Comparison of ENCODE assay signal across 18 cellular contexts in the genomic region with DNA sequence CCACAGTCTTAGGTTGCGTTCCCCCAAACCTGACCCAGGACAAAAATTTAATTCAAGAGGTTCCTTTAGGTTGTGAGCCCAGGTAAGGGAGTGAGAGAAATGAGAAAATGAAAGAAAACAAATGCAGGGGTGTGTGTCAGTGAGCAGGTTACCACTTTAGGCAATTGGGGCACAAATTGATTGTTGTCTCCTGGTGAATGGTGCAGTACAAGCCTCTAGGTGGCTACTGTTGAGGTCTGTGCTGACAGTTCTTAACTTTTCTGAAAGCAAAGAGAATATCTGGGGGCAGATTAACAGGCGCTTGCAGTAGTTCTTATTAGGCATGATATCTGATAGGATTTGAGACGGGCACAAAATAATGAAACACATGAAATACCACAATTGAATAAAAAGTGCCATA.
A peak's percentile ranks its signal among the peaks of the same experiment; 100 is the strongest.
DNase-seq lines count a peak whose midpoint lies in the region; ATAC-seq, FAIRE-seq and TF ChIP-seq lines count a peak whose summit lies in the region.
"Had no signal": no experiment of that assay in that cellular context is flagged by ENCODE, and none has a peak within 500 bp of the region (broad histone marks: within the 10 kb centered on the region; RNA-seq: fewer than 3 reads in every experiment).

No MANE protein-coding gene starts in this region.

- H3K36me3 Mint-ChIP-seq in stimulated activated naive B cell treated with anti-CD40 and anti-IgM and Interleukin-4, amounts not matched to agents 10 μg/mL and 1 μg/mL and 100 μg/mL, for 72 hours, result no peaks in the 10 kb centered on the region
- H3K36me3 Mint-ChIP-seq: CD8-positive, alpha-beta memory T cell had no signal

- BruUV-seq in HepG2 (replicated peaks; lab: Mats Ljungman, UMichigan), result no TSS peak

- H3K4ac ChIP-seq in H1 (replicated peaks; ENCODE audit: insufficient read length, low read depth, low read length), result no peak overlapping the region

- H3K18ac ChIP-seq in H1 (ENCODE audit: extremely low read depth, low read length), result no peak overlapping the region

- H2BK120ac ChIP-seq in H1 (replicated peaks; ENCODE audit: low read depth, low read length), result no peak overlapping the region

- no peak for FAIRE-seq in HepG2 (lab: Jason Lieb, UNC)
- no peak for FAIRE-seq in H1 (lab: Jason Lieb, UNC)
- FAIRE-seq: GM18507, H54 had no signal

- POLR2A ChIA-PET in HepG2 (lab: Yijun Ruan, JAX), result no interaction called here
- POLR2A ChIA-PET in H1 (lab: Charles Lee; ENCODE audit: partially characterized antibody), result no interaction called here

- H3K23ac ChIP-seq in H1 (ENCODE audit: insufficient read length), result no peak overlapping the region

- no peak overlapping the region for H2BK20ac ChIP-seq in H1 (ENCODE audit: low read length)

- no peaks in the 10 kb centered on the region for H3K9me3 ChIP-seq in HepG2 (ENCODE audit: low read length)
- no peaks in the 10 kb centered on the region for H3K9me3 ChIP-seq in right lobe of liver
- H3K9me3 ChIP-seq in H1 (ENCODE audit: insufficient read depth in 2 of 2, low read depth in 1 of 2, low read length in 1 of 2), result no peaks in the 10 kb centered on the region
- H3K9me3 ChIP-seq: BLaER1, Caco-2 had no signal

- H3K4me3 Mint-ChIP-seq in stimulated activated naive B cell treated with anti-CD40 and anti-IgM and Interleukin-4, amounts not matched to agents 10 μg/mL and 1 μg/mL and 100 μg/mL, for 72 hours, result no peak overlapping the region
- H3K4me3 Mint-ChIP-seq: CD8-positive, alpha-beta memory T cell had no signal

- H3K4me1 Mint-ChIP-seq in stimulated activated naive B cell treated with anti-CD40 and anti-IgM and Interleukin-4, amounts not matched to agents 10 μg/mL and 1 μg/mL and 100 μg/mL, for 72 hours, result no peaks in the 10 kb centered on the region

- H3K27me3 ChIP-seq in HepG2 (ENCODE audit: control insufficient read depth in 1 of 2, insufficient read depth in 2 of 2, low read length in 2 of 2) (no peaks in the 10 kb centered on the region), right lobe of liver (no peaks in the 10 kb centered on the region), H1 (replicated peaks in 1 of 4; ENCODE audit: control insufficient read depth in 3 of 4, extremely low read depth in 1 of 4, insufficient read depth in 3 of 4, low read length in 3 of 4) (no peaks in the 10 kb centered on the region)
- H3K27me3 ChIP-seq: BLaER1 had no signal

- no peak overlapping the region for H3K56ac ChIP-seq in H1 (replicated peaks; ENCODE audit: insufficient read length, low read depth, low read length)

- H4K20me1 ChIP-seq in HepG2 (ENCODE audit: insufficient read depth, low read length) (no peaks in the 10 kb centered on the region), H1 (replicated peaks in 1 of 2; ENCODE audit: control insufficient read depth in 1 of 2, insufficient read depth in 2 of 2, low read length in 2 of 2) (no peaks in the 10 kb centered on the region)
- H4K20me1 ChIP-seq: BLaER1 had no signal

- TF ChIP-seq RAD21 in HepG2 (CRISPR knock-in tag; IDR thresholded peaks at IDR 0.05) (no peak), H1 (IDR thresholded peaks at IDR 0.05 in 1 of 2, conservative IDR thresholded peaks at IDR 0.05 in 1 of 2; ENCODE audit: low read depth in 2 of 2, low read length in 2 of 2) (no peak; a peak in 1 of 4 replicates)

- H3K27ac Mint-ChIP-seq in stimulated activated naive B cell treated with anti-CD40 and anti-IgM and Interleukin-4, amounts not matched to agents 10 μg/mL and 1 μg/mL and 100 μg/mL, for 72 hours, result no peak overlapping the region

- TF ChIP-seq CTCF in HepG2 (CRISPR knock-in tag; IDR thresholded peaks at IDR 0.05) (no peak), right lobe of liver (IDR thresholded peaks at IDR 0.05) (no peak), H1 (IDR thresholded peaks at IDR 0.05; ENCODE audit: control extremely low read depth in 1 of 3, insufficient read depth in 1 of 3, low read depth in 1 of 3, low read length in 3 of 3) (peak in 2 of 3 experiments; percentile 12 to 34; a peak in 2 of 4 replicates)

- H3K9me3 Mint-ChIP-seq in stimulated activated naive B cell treated with anti-CD40 and anti-IgM and Interleukin-4, amounts not matched to agents 10 μg/mL and 1 μg/mL and 100 μg/mL, for 72 hours, result peaks cover 4 to 8% of the 10 kb centered on the region in 2 donors

- DNase-seq in HepG2 (ENCODE audit: low spot score) (no peak), right lobe of liver (no peak), H1 (ENCODE audit: low read depth in 1 of 2, low spot score in 2 of 2) (no peak), iPS-NIHi7 (ENCODE audit: extremely low spot score) (peak; percentile 12), putamen (ENCODE audit: low spot score) (no peak), left cardiac atrium (no peak)
- DNase-seq in stimulated activated naive B cell treated with anti-CD40 and anti-IgM and Interleukin-4, amounts not matched to agents 10 μg/mL and 1 μg/mL and 100 μg/mL, for 72 hours, result no peak
- DNase-seq: AML-193, Caco-2, DND-41, GF-D8, IMR-90, KBM-7 had no signal

- H2AFZ ChIP-seq in HepG2 (ENCODE audit: low read length), result no peak overlapping the region
- H2AFZ ChIP-seq in H1 (ENCODE audit: low read length), result no peak overlapping the region

- H3K14ac ChIP-seq in H1 (ENCODE audit: insufficient read length), result no peak overlapping the region

- H3K79me1 ChIP-seq in H1 (ENCODE audit: low read depth, low read length), result no peaks in the 10 kb centered on the region

- H3K4me2 ChIP-seq in HepG2 (ENCODE audit: low read depth, low read length) (no peak overlapping the region), H1 (ENCODE audit: insufficient read depth in 1 of 2, low read depth in 2 of 2, low read length in 2 of 2) (no peak overlapping the region)
- H3K4me2 ChIP-seq: BLaER1 had no signal

- H4K8ac ChIP-seq in H1 (ENCODE audit: extremely low read depth, insufficient read depth, low read length), result no peak overlapping the region

- H4K91ac ChIP-seq in H1 (replicated peaks; ENCODE audit: insufficient read length, low read length), result no peak overlapping the region

- TF ChIP-seq POLR2A in HepG2 (IDR thresholded peaks at IDR 0.05; ENCODE audit: insufficient read depth in 1 of 2, low read depth in 2 of 2, low read length in 2 of 2) (no peak), right lobe of liver (IDR thresholded peaks at IDR 0.05) (no peak), H1 (IDR thresholded peaks at IDR 0.05; ENCODE audit: control extremely low read depth in 1 of 2, low read depth in 2 of 2, low read length in 2 of 2) (no peak)

- H3K27me3 Mint-ChIP-seq in stimulated activated naive B cell treated with anti-CD40 and anti-IgM and Interleukin-4, amounts not matched to agents 10 μg/mL and 1 μg/mL and 100 μg/mL, for 72 hours, result no peaks in the 10 kb centered on the region
- H3K27me3 Mint-ChIP-seq: CD8-positive, alpha-beta memory T cell had no signal

- in situ Hi-C loops in HepG2 (cut with HindIII; ENCODE audit: extremely low pct_ligation_motif_present, low pct_unique_long_range_greater_than_20kb), result no loop called here

- CTCF ChIA-PET in HepG2 (lab: Yijun Ruan, JAX; ENCODE audit: low intra/inter-chr PET ratio, low total read pairs) (no interaction called here), H1 (lab: Charles Lee; ENCODE audit: partially characterized antibody) (interaction anchor here (1.6 kb wide), 1 partner anchor 15 kb away, joined by 3 read pairs; no protein-coding TSS in a partner anchor)

- H3K79me2 ChIP-seq in HepG2 (ENCODE audit: insufficient read depth, low read length) (no peaks in the 10 kb centered on the region), H1 (ENCODE audit: control insufficient read depth in 1 of 2, insufficient read depth in 2 of 2, low read length in 2 of 2) (no peaks in the 10 kb centered on the region)

- H2BK12ac ChIP-seq in H1 (ENCODE audit: low read depth, low read length), result no peak overlapping the region

- no peak overlapping the region for H2BK5ac ChIP-seq in H1 (ENCODE audit: low read depth, low read length)

- no peaks in the 10 kb centered on the region for H3K23me2 ChIP-seq in H1 (ENCODE audit: low read depth, low read length)

- intact Hi-C loops in HepG2 (cut with micrococcal nuclease; ENCODE audit: unreplicated experiment), result no loop called here
- intact Hi-C loops in right lobe of liver (cut with DNase I), result no loop called here
- intact Hi-C loops in left cardiac atrium (cut with DNase I), result no loop called here

- H3K4me3 ChIP-seq in HepG2 (replicated peaks in 1 of 3; ENCODE audit: insufficient read depth in 1 of 3, low read depth in 2 of 3, low read length in 3 of 3) (no peak overlapping the region), right lobe of liver (no peak overlapping the region), H1 (ENCODE audit: extremely low read depth in 1 of 4, insufficient read depth in 2 of 4, low read depth in 3 of 4, low read length in 4 of 4) (no peak overlapping the region)
- H3K4me3 ChIP-seq: BLaER1 had no signal

- H3K27ac ChIP-seq in HepG2 (ENCODE audit: extremely low read length, insufficient read depth, low read length) (no peak overlapping the region), right lobe of liver (no peak overlapping the region), H1 (ENCODE audit: low read depth, low read length) (no peak overlapping the region)
- H3K27ac ChIP-seq: 22Rv1, BLaER1 had no signal

- TF ChIP-seq EP300 in HepG2 (IDR thresholded peaks at IDR 0.05; ENCODE audit: low read depth in 2 of 2, low read length in 2 of 2) (no peak), HepG2 (CRISPR knock-in tag; IDR thresholded peaks at IDR 0.05; ENCODE audit: borderline replicate concordance) (no peak), H1 (IDR thresholded peaks at IDR 0.05; ENCODE audit: borderline replicate concordance in 1 of 2, low read depth in 2 of 2, low read length in 2 of 2) (no peak)

- peak; percentile 35; the same call in 1 of the 3 replicates for ATAC-seq in HepG2
- no peak for ATAC-seq in right lobe of liver
- ATAC-seq in left cardiac atrium, result no peak
- ATAC-seq in stimulated activated naive B cell treated with anti-CD40 and anti-IgM and Interleukin-4, amounts not matched to agents 10 μg/mL and 1 μg/mL and 100 μg/mL, for 72 hours (replicated peaks), result no peak

- no peaks in the 10 kb centered on the region for H3K36me3 ChIP-seq in HepG2 (replicated peaks in 1 of 2; ENCODE audit: control insufficient read depth in 1 of 2, insufficient read depth in 2 of 2, low read length in 2 of 2)
- no peaks in the 10 kb centered on the region for H3K36me3 ChIP-seq in right lobe of liver
- H3K36me3 ChIP-seq in H1 (ENCODE audit: control insufficient read depth in 2 of 4, insufficient read depth in 4 of 4, low read length in 3 of 4), result no peaks in the 10 kb centered on the region
- H3K36me3 ChIP-seq: BLaER1 had no signal

- H3K9ac ChIP-seq in HepG2 (ENCODE audit: insufficient read depth, low read depth, low read length) (no peak overlapping the region), H1 (replicated peaks in 1 of 4; ENCODE audit: extremely low read depth in 1 of 4, low read depth in 3 of 4, low read length in 3 of 4) (no peak overlapping the region)
- H3K9ac ChIP-seq: BLaER1 had no signal

- H2AK5ac ChIP-seq in H1 (ENCODE audit: low read depth, low read length), result no peak overlapping the region

- no peak overlapping the region for H4K5ac ChIP-seq in H1 (ENCODE audit: insufficient read length, low read depth, low read length)

- H3K4me1 ChIP-seq in HepG2 (ENCODE audit: insufficient read depth, low read length) (no peaks in the 10 kb centered on the region), right lobe of liver (no peaks in the 10 kb centered on the region), H1 (replicated peaks in 1 of 4; ENCODE audit: control insufficient read depth in 3 of 4, insufficient read depth in 4 of 4, low read length in 3 of 4) (no peaks in the 10 kb centered on the region)
- H3K4me1 ChIP-seq: BLaER1, Caco-2 had no signal

- no peak overlapping the region for H2BK15ac ChIP-seq in H1 (ENCODE audit: low read length)

- WGBS in HepG2 (ENCODE audit: low lambda C conversion rate), result 28% methylated on average over 3 of the region's 3 CpGs
- WGBS in right lobe of liver (ENCODE audit: insufficient coverage, low coverage, low lambda C conversion rate, missing lambda C conversion rate), result 80% methylated on average over 3 of the region's 3 CpGs
- 95% methylated on average over 3 of the region's 3 CpGs; no CpG with 5 or more reads in 1 of the 2 experiments for WGBS in H1 (ENCODE audit: extremely low coverage in 1 of 2, insufficient coverage in 1 of 2, insufficient read length in 1 of 2, insufficient replicate concordance in 2 of 2, low coverage in 1 of 2, low lambda C conversion rate in 2 of 2, missing lambda C conversion rate in 1 of 2), 2 experiments

Comparison
In these comparisons a context has a peak if more than half of its experiments do, and no peak if none do; other contexts are left out.
1. CTCF ChIP-seq: peak in H1 (2 of 3); none in HepG2 (single experiment) and right lobe of liver (0 of 4).